Comparison of ENCODE assay signal across 8 cellular contexts in genomic region chr7:127252736-127253288, GRCh38. TPM values are rescaled to one million over a fixed set of nuclear protein-coding genes. Genes with fewer than 3 reads are reported as not detected.
DNase-seq lines count a peak whose midpoint lies in the region; ATAC-seq, FAIRE-seq and TF ChIP-seq lines count a peak whose summit lies in the region.

TSS of gene GRM8 (minus strand) at chr7:127252941.

- H3K27me3 Mint-ChIP-seq in astrocyte (ENCODE audit: low read depth, unreplicated experiment) = peaks cover 76% of the 10 kb centered on the region

- H3K4me3 Mint-ChIP-seq in astrocyte (ENCODE audit: unreplicated experiment) = peak within 1 kb of the TSS; percentile 86

- H3K9me3 Mint-ChIP-seq in astrocyte (ENCODE audit: unreplicated experiment) = no peaks in the 10 kb centered on the region

- H3K27ac ChIP-seq in astrocyte (ENCODE audit: low read depth, low read length) (no peak within 1 kb of the TSS), prostate gland (no peak within 1 kb of the TSS)

- under 1% methylated on average over 58 of the region's 66 CpGs for WGBS in prostate gland

- ATAC-seq in HG02840 (IDR thresholded peaks at IDR 0.05; ENCODE audit: low FRiP score, unreplicated experiment) (peak; percentile 12), HG02884 (IDR thresholded peaks at IDR 0.05; ENCODE audit: unreplicated experiment) (no peak)

- H3K4me1 ChIP-seq in astrocyte (ENCODE audit: insufficient read depth, low read length) (peaks cover 14% of the 10 kb centered on the region), prostate gland (replicated peaks) (peaks cover 4% of the 10 kb centered on the region)

- no peaks in the 10 kb centered on the region for H3K79me2 ChIP-seq in astrocyte (ENCODE audit: insufficient read depth, low read length)

- TF ChIP-seq CTCF in GM06990 (IDR thresholded peaks at IDR 0.05; ENCODE audit: insufficient read depth, low read length, poor library complexity, severe bottlenecking) (no peak), astrocyte (IDR thresholded peaks at IDR 0.05; ENCODE audit: insufficient read depth, low read depth, low read length) (no peak), prostate gland (IDR thresholded peaks at IDR 0.05) (no peak)

- H2AFZ ChIP-seq in astrocyte (ENCODE audit: low read depth, low read length) = peak within 1 kb of the TSS; percentile 98

- intact Hi-C loops in prostate gland (cut with DNase I) = no loop called here

- H3K36me3 Mint-ChIP-seq in astrocyte (ENCODE audit: low read depth, unreplicated experiment) = no peaks in the 10 kb centered on the region

- H3K9ac ChIP-seq in astrocyte (ENCODE audit: low read length) = peak within 1 kb of the TSS; percentile 60

- DNase-seq in GM06990 (ENCODE audit: extremely low read depth, insufficient read length) = peak; percentile 30
- DNase-seq in NCI-H82 treated with DMSO at 0.1 percent for 48 hours (lab: John Stamatoyannopoulos, UW; ENCODE audit: unreplicated experiment) = peak; percentile 62
- DNase-seq in astrocyte (ENCODE audit: low read depth) = peak; percentile 32
- DNase-seq in hypothalamus (lab: John Stamatoyannopoulos, UW) = peak in 41 of 51 donors; percentile 9 to 69 (median 42)
- DNase-seq in prostate gland (ENCODE audit: low spot score) = peak; percentile 9
- DNase-seq in SIG-M5 (lab: John Stamatoyannopoulos, UW) = no peak

- peak within 1 kb of the TSS; percentile 98 for H3K4me2 ChIP-seq in astrocyte (ENCODE audit: low read length)

- H3K4me1 Mint-ChIP-seq in astrocyte (ENCODE audit: low read depth, unreplicated experiment) = no peaks in the 10 kb centered on the region

- no peaks in the 10 kb centered on the region for H3K36me3 ChIP-seq in GM06990 (ENCODE audit: control insufficient read depth, insufficient read depth, low read length)
- no peaks in the 10 kb centered on the region for H3K36me3 ChIP-seq in astrocyte (ENCODE audit: insufficient read depth, low read length)
- H3K36me3 ChIP-seq in prostate gland = no peaks in the 10 kb centered on the region

- peak within 1 kb of the TSS; percentile 67 for H3K4me3 ChIP-seq in GM06990 (replicated peaks; ENCODE audit: low read depth, low read length)
- peak within 1 kb of the TSS; percentile 68 for H3K4me3 ChIP-seq in astrocyte (ENCODE audit: insufficient read depth, low read depth, low read length)
- H3K4me3 ChIP-seq in prostate gland = peak within 1 kb of the TSS; percentile 51 to 54

- no peak for TF ChIP-seq POLR2A in prostate gland (IDR thresholded peaks at IDR 0.05)

- FAIRE-seq in astrocyte (lab: Jason Lieb, UNC) = no peak

- H4K20me1 ChIP-seq in astrocyte (ENCODE audit: insufficient read depth, low read length) = no peaks in the 10 kb centered on the region

- H3K27me3 ChIP-seq in GM06990 (replicated peaks; ENCODE audit: control insufficient read depth, insufficient read depth, low read length) = peaks cover 5% of the 10 kb centered on the region
- H3K27me3 ChIP-seq in astrocyte (ENCODE audit: insufficient read depth, low read length) = peaks cover 55% of the 10 kb centered on the region
- H3K27me3 ChIP-seq in prostate gland (replicated peaks; ENCODE audit: insufficient read depth) = no peaks in the 10 kb centered on the region

- peak within 1 kb of the TSS; percentile 30 for H3K27ac Mint-ChIP-seq in astrocyte (ENCODE audit: unreplicated experiment)

- H3K9me3 ChIP-seq in astrocyte (ENCODE audit: insufficient read depth, low read depth, low read length) (no peaks in the 10 kb centered on the region), prostate gland (no peaks in the 10 kb centered on the region)

RNA-seq across cellular contexts. Expression of gene GRM8, which starts in this region (rescaled TPM):
- 0.96 and 2.2 TPM in 2 replicates for total RNA-seq in astrocyte
- total RNA-seq in prostate gland = 1 to 10 TPM; 1.3 to 3.7 TPM
